In the genomic region with DNA sequence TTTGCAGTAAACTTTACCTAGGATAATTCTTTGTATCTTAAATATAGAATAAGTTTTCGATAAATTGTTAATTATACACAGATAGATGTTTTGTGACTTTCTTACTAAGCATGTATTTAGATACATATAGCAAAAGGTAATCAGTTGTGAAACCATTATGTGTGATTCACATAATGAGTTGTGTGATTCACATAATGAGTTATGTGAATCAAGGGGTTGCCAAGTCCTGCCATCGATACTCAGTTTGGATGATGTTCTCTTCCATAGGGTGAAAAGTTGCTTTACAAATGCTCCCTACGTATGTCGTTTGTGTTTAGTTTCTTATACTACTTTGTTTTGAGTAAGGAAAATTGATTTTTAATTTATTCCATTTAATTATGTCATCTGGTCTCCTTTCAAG, we compare ENCODE assay signal across 16 cellular contexts.
"Had no signal": no experiment of that assay in that cellular context is flagged by ENCODE, and none has a peak within 500 bp of the region (broad histone marks: within the 10 kb centered on the region; RNA-seq: fewer than 3 reads in every experiment).

No MANE protein-coding gene starts in this region.

- ATAC-seq: activated CD4-positive, alpha-beta T cell treated with anti-CD3 and anti-CD28 coated beads for 36 hours; activated naive CD4-positive, alpha-beta T cell treated with anti-CD3 and anti-CD28 coated beads, Interleukin-2, amount 50 U/mL, for 72 hours; heart right ventricle; natural killer cell; sciatic nerve; stimulated activated effector memory CD8-positive, alpha-beta T cell treated with anti-CD3 and anti-CD28 coated beads, Interleukin-12 subunit alpha, Interleukin-12 subunit beta, amount 100 ng/mL, for 72 hours; WTC11 had no signal

- FAIRE-seq: TTC549 had no signal

- H3K9me3 ChIP-seq: adrenal gland, heart right ventricle had no signal

- H3K4me1 ChIP-seq: adrenal gland, heart right ventricle, parathyroid adenoma had no signal

- H3K27me3 ChIP-seq: adrenal gland, heart right ventricle had no signal

- H3K79me2 ChIP-seq: parathyroid adenoma had no signal

- H3K4me3 Mint-ChIP-seq: activated CD4-positive, alpha-beta T cell treated with anti-CD3 and anti-CD28 coated beads for 36 hours; activated T-helper 1 cell treated with anti-CD3 and anti-CD28 coated beads, Interleukin-12 subunit alpha, Interleukin-12 subunit beta, Interleukin-2, Interleukin-4 antibody, amounts not matched to agents 30 ng/mL and 10 ng/mL and 1 ng/mL, durations not matched to agents 14 hours and 24 hours and 36 hours; natural killer cell; stimulated activated effector memory CD8-positive, alpha-beta T cell treated with anti-CD3 and anti-CD28 coated beads, Interleukin-12 subunit alpha, Interleukin-12 subunit beta, amount 100 ng/mL, for 72 hours; T-helper 2 cell treated with Interferon-gamma antibody and Interleukin-4, amounts not matched to agents 5 μg/mL and 100 μg/mL, for 36 hours; WTC11 had no signal

- H3K27ac ChIP-seq: adrenal gland, heart right ventricle, parathyroid adenoma had no signal

- H3K4me3 ChIP-seq: adrenal gland, heart right ventricle had no signal

- H3K9ac ChIP-seq: parathyroid adenoma had no signal

- H3K36me3 ChIP-seq: adrenal gland, heart right ventricle had no signal

- H3K27ac Mint-ChIP-seq: activated CD4-positive, alpha-beta T cell treated with anti-CD3 and anti-CD28 coated beads for 36 hours; activated naive CD4-positive, alpha-beta T cell treated with anti-CD3 and anti-CD28 coated beads, Interleukin-2, amount 50 U/mL, for 72 hours; activated T-helper 1 cell treated with anti-CD3 and anti-CD28 coated beads, Interleukin-12 subunit alpha, Interleukin-12 subunit beta, Interleukin-2, Interleukin-4 antibody, amounts not matched to agents 30 ng/mL and 10 ng/mL and 1 ng/mL, durations not matched to agents 14 hours and 24 hours and 36 hours; natural killer cell; stimulated activated effector memory CD8-positive, alpha-beta T cell treated with anti-CD3 and anti-CD28 coated beads, Interleukin-12 subunit alpha, Interleukin-12 subunit beta, amount 100 ng/mL, for 72 hours; T-helper 2 cell treated with Interferon-gamma antibody and Interleukin-4, amounts not matched to agents 5 μg/mL and 100 μg/mL, for 36 hours; WTC11 had no signal

- H3K4me1 Mint-ChIP-seq: activated CD4-positive, alpha-beta T cell treated with anti-CD3 and anti-CD28 coated beads for 36 hours; natural killer cell; stimulated activated effector memory CD8-positive, alpha-beta T cell treated with anti-CD3 and anti-CD28 coated beads, Interleukin-12 subunit alpha, Interleukin-12 subunit beta, amount 100 ng/mL, for 72 hours; WTC11 had no signal

- H3K27me3 Mint-ChIP-seq: activated CD4-positive, alpha-beta T cell treated with anti-CD3 and anti-CD28 coated beads for 36 hours had no signal

- H2AFZ ChIP-seq: parathyroid adenoma had no signal

- H3K9me3 Mint-ChIP-seq: activated naive CD4-positive, alpha-beta T cell treated with anti-CD3 and anti-CD28 coated beads, Interleukin-2, amount 50 U/mL, for 72 hours; activated T-helper 1 cell treated with anti-CD3 and anti-CD28 coated beads, Interleukin-12 subunit alpha, Interleukin-12 subunit beta, Interleukin-2, Interleukin-4 antibody, amounts not matched to agents 30 ng/mL and 10 ng/mL and 1 ng/mL, durations not matched to agents 14 hours and 24 hours and 36 hours; T-helper 2 cell treated with Interferon-gamma antibody and Interleukin-4, amounts not matched to agents 5 μg/mL and 100 μg/mL, for 36 hours had no signal

- DNase-seq: activated CD4-positive, alpha-beta T cell treated with anti-CD3 and anti-CD28 coated beads for 36 hours; activated CD4-positive, alpha-beta T cell treated with anti-CD3 and anti-CD28 coated beads, Interleukin-2, amount 50 U/mL, for 48 hours; activated gamma-delta T cell treated with Interleukin-2 at 50 U/mL for 16 hours; adrenal gland; heart right ventricle; mesenchymal stem cell; natural killer cell; stimulated activated CD4-positive, alpha-beta T cell treated with anti-CD3 and anti-CD28 coated beads, Interleukin-4, amount 100 ng/mL, for 24 hours had no signal

- H3K36me3 Mint-ChIP-seq: activated naive CD4-positive, alpha-beta T cell treated with anti-CD3 and anti-CD28 coated beads, Interleukin-2, amount 50 U/mL, for 72 hours; natural killer cell; stimulated activated effector memory CD8-positive, alpha-beta T cell treated with anti-CD3 and anti-CD28 coated beads, Interleukin-12 subunit alpha, Interleukin-12 subunit beta, amount 100 ng/mL, for 72 hours; WTC11 had no signal
